Comparison of ENCODE assay signal across 27 cellular contexts in the genomic region with DNA sequence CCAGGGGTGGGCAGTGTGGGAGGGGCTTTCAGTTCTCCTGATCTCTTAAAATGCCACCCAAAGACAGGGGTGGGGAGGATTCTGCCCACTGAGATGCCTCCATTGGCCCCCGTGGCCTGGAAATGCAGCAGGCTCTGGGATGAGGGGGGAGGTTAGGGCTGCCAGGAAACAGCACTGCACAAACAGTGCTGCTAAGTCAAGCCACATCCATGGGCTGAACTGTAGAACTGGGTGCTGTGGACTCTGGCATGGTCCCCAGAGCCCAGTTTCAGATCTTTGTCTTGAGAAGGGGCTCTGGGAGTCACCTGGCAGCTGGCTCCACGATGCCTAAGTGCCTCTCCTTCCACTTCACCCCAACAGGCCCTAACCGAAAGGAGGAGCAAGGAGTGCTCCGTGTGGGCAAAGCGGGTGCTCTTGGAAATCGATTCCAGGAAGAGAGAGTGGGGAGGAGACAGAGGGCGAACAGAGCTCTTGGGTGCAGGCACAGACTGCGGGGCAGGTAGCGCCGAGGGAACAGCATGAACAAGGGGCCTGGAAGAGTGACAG. TPM values are rescaled to one million over a fixed set of nuclear protein-coding genes. Genes with fewer than 3 reads are reported as not detected.
"Had no signal": no experiment of that assay in that cellular context is flagged by ENCODE, and none has a peak within 500 bp of the region (broad histone marks: within the 10 kb centered on the region; RNA-seq: fewer than 3 reads in every experiment).

No MANE protein-coding gene starts in this region.

- DNase-seq: activated CD4-positive, alpha-beta memory T cell treated with anti-CD3 and anti-CD28 coated beads, Interleukin-2, amount 10 ng/mL, durations not matched to agents 7 days and 5 days; activated CD4-positive, alpha-beta T cell treated with anti-CD3 and anti-CD28 coated beads for 36 hours; activated CD4-positive, alpha-beta T cell treated with anti-CD3 and anti-CD28 coated beads, Interleukin-2, amount 50 U/mL, for 1 hour; activated gamma-delta T cell treated with Interleukin-2 at 50 U/mL for 16 hours; activated naive CD4-positive, alpha-beta T cell treated with anti-CD3 and anti-CD28 coated beads, Interleukin-2, amount 10 ng/mL, durations not matched to agents 7 days and 5 days; activated naive CD8-positive, alpha-beta T cell treated with anti-CD3 and anti-CD28 coated beads for 36 hours; activated T-cell treated with anti-CD3 and anti-CD28 coated beads for 4 hours; activated T-cell treated with anti-CD3 and anti-CD28 coated beads, Interleukin-2, amount 50 U/mL, for 48 hours; anterior cingulate cortex; caudate nucleus; NCI-H1092; NCI-H1417; NCI-H2029; NCI-H2107; NCI-H510A treated with DMSO at 0.1 percent for 48 hours; NCI-H69; Right ventricle myocardium superior; SJCRH30; SK-N-SH; T-helper 1 cell had no signal

- H3K4me3 ChIP-seq: Peyer's patch, SJCRH30 had no signal

- ATAC-seq: activated CD4-positive, alpha-beta T cell treated with anti-CD3 and anti-CD28 coated beads for 36 hours had no signal

- H3K9me3 ChIP-seq: Peyer's patch, SJCRH30, SK-N-SH had no signal

- H3K36me3 Mint-ChIP-seq: activated naive CD4-positive, alpha-beta T cell treated with anti-CD3 and anti-CD28 coated beads, Interleukin-2, amount 10 ng/mL, durations not matched to agents 7 days and 5 days; activated naive CD8-positive, alpha-beta T cell treated with anti-CD3 and anti-CD28 coated beads for 36 hours had no signal

- H3K4me1 ChIP-seq: SJCRH30 had no signal

- H3K27me3 ChIP-seq: Peyer's patch, SJCRH30 had no signal

- H3K9me3 Mint-ChIP-seq: activated CD4-positive, alpha-beta memory T cell treated with anti-CD3 and anti-CD28 coated beads, Interleukin-2, amount 10 ng/mL, durations not matched to agents 7 days and 5 days; activated naive CD4-positive, alpha-beta T cell treated with anti-CD3 and anti-CD28 coated beads, Interleukin-2, amount 10 ng/mL, durations not matched to agents 7 days and 5 days; activated naive CD8-positive, alpha-beta T cell treated with anti-CD3 and anti-CD28 coated beads for 36 hours; activated T-helper 2 cell treated with anti-CD3 and anti-CD28 coated beads, Interferon-gamma antibody, Interleukin-2, Interleukin-4, amounts not matched to agents 10 μg/mL and 5 μg/mL and 100 μg/mL, durations not matched to agents 14 hours and 24 hours and 36 hours had no signal

- H3K27ac Mint-ChIP-seq: activated CD4-positive, alpha-beta memory T cell treated with anti-CD3 and anti-CD28 coated beads, Interleukin-2, amount 10 ng/mL, durations not matched to agents 7 days and 5 days; activated CD4-positive, alpha-beta T cell treated with anti-CD3 and anti-CD28 coated beads for 36 hours; activated naive CD4-positive, alpha-beta T cell treated with anti-CD3 and anti-CD28 coated beads, Interleukin-2, amount 10 ng/mL, durations not matched to agents 7 days and 5 days; activated naive CD8-positive, alpha-beta T cell treated with anti-CD3 and anti-CD28 coated beads for 36 hours; activated T-helper 2 cell treated with anti-CD3 and anti-CD28 coated beads, Interferon-gamma antibody, Interleukin-2, Interleukin-4, amounts not matched to agents 10 μg/mL and 5 μg/mL and 100 μg/mL, durations not matched to agents 14 hours and 24 hours and 36 hours had no signal

- H3K27ac ChIP-seq: KMS-11, Peyer's patch, RWPE1, SJCRH30, VCaP had no signal

- H3K36me3 ChIP-seq: Peyer's patch, SJCRH30 had no signal

- H3K27me3 Mint-ChIP-seq: activated CD4-positive, alpha-beta T cell treated with anti-CD3 and anti-CD28 coated beads for 36 hours; activated naive CD8-positive, alpha-beta T cell treated with anti-CD3 and anti-CD28 coated beads for 36 hours had no signal

- H3K4me3 Mint-ChIP-seq: activated CD4-positive, alpha-beta memory T cell treated with anti-CD3 and anti-CD28 coated beads, Interleukin-2, amount 10 ng/mL, durations not matched to agents 7 days and 5 days; activated CD4-positive, alpha-beta T cell treated with anti-CD3 and anti-CD28 coated beads for 36 hours; activated naive CD4-positive, alpha-beta T cell treated with anti-CD3 and anti-CD28 coated beads, Interleukin-2, amount 10 ng/mL, durations not matched to agents 7 days and 5 days; activated naive CD8-positive, alpha-beta T cell treated with anti-CD3 and anti-CD28 coated beads for 36 hours had no signal

RNA-seq across cellular contexts. Expression of a gene that starts 7.8 kb away (rescaled TPM):
- total RNA-seq: activated CD4-positive, alpha-beta memory T cell treated with anti-CD3 and anti-CD28 coated beads, Interleukin-2, amount 10 ng/mL, durations not matched to agents 7 days and 5 days; activated CD4-positive, alpha-beta T cell treated with anti-CD3 and anti-CD28 coated beads for 36 hours; activated CD8-positive, alpha-beta memory T cell treated with anti-CD3 and anti-CD28 coated beads for 36 hours; activated naive CD8-positive, alpha-beta T cell treated with anti-CD3 and anti-CD28 coated beads for 36 hours; activated T-helper 2 cell treated with anti-CD3 and anti-CD28 coated beads, Interferon-gamma antibody, Interleukin-2, Interleukin-4, amounts not matched to agents 10 μg/mL and 5 μg/mL and 100 μg/mL, durations not matched to agents 14 hours and 24 hours and 36 hours; Right ventricle myocardium superior; SJCRH30; T-helper 2 cell treated with Interferon-gamma antibody and Interleukin-4, amounts not matched to agents 100 ng/mL and 5 ng/mL, for 36 hours had no signal
